Comparison of ENCODE assay signal across 24 cellular contexts in the genomic region with DNA sequence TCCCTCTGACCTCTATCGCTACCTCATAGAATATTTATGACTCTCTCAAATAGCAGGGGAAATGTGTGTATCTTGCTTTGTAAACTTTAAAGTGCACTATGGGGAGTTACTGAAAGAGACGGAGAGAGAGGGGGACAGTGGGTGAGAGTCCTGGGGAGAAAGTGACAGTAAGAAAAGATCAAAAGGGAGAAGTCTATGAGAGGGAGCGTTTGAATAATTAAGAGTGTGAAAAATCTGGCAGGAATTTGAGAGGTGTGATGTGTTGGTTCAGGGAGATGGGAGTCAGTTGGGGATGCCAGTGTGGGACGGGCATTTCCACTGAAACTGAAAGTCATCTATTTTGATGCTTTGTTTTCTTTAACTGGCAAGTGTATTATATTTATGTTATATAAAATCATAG.
"Had no signal": no experiment of that assay in that cellular context is flagged by ENCODE, and none has a peak within 500 bp of the region (broad histone marks: within the 10 kb centered on the region; RNA-seq: fewer than 3 reads in every experiment).

No MANE protein-coding gene starts in this region.

- H3K4me1 Mint-ChIP-seq: activated naive CD8-positive, alpha-beta T cell treated with anti-CD3 and anti-CD28 coated beads, Interleukin-2, amount 10 ng/mL, durations not matched to agents 7 days and 5 days; naive B cell; stimulated activated naive B cell treated with anti-CD40 and anti-IgM and Interleukin-4, amounts not matched to agents 10 μg/mL and 1 μg/mL and 100 μg/mL, for 72 hours had no signal

- H3K27me3 ChIP-seq: esophagus muscularis mucosa, left lung, neutrophil, sigmoid colon, stomach, tibial artery had no signal

- ATAC-seq: activated CD4-positive, alpha-beta T cell treated with anti-CD3 and anti-CD28 coated beads for 36 hours; activated CD8-positive, alpha-beta memory T cell treated with anti-CD3 and anti-CD28 coated beads, Interleukin-2, amount 10 ng/mL, durations not matched to agents 7 days and 5 days; activated CD8-positive, alpha-beta T cell treated with anti-CD3 and anti-CD28 coated beads, Interleukin-2, amount 10 ng/mL, durations not matched to agents 7 days and 5 days; left lung; stimulated activated naive B cell treated with anti-CD40 and anti-IgM and Interleukin-4, amounts not matched to agents 10 μg/mL and 1 μg/mL and 100 μg/mL, for 72 hours had no signal

- H3K4me1 ChIP-seq: esophagus muscularis mucosa, left lung, sigmoid colon, stomach, tibial artery had no signal

- H3K4me3 Mint-ChIP-seq: activated CD4-positive, alpha-beta T cell treated with anti-CD3 and anti-CD28 coated beads for 36 hours; activated CD8-positive, alpha-beta memory T cell treated with anti-CD3 and anti-CD28 coated beads, Interleukin-2, amount 10 ng/mL, durations not matched to agents 7 days and 5 days; activated CD8-positive, alpha-beta T cell treated with anti-CD3 and anti-CD28 coated beads, Interleukin-2, amount 10 ng/mL, durations not matched to agents 7 days and 5 days; activated naive CD8-positive, alpha-beta T cell treated with anti-CD3 and anti-CD28 coated beads, Interleukin-2, amount 10 ng/mL, durations not matched to agents 7 days and 5 days; naive B cell; nephron progenitor cell; stimulated activated naive B cell treated with anti-CD40 and anti-IgM and Interleukin-4, amounts not matched to agents 10 μg/mL and 1 μg/mL and 100 μg/mL, for 72 hours had no signal

- H3K4me3 ChIP-seq: esophagus muscularis mucosa, left lung, lung, sigmoid colon, stomach, tibial artery had no signal

- H3K36me3 Mint-ChIP-seq: activated naive CD8-positive, alpha-beta T cell treated with anti-CD3 and anti-CD28 coated beads, Interleukin-2, amount 10 ng/mL, durations not matched to agents 7 days and 5 days; naive B cell; stimulated activated naive B cell treated with anti-CD40 and anti-IgM and Interleukin-4, amounts not matched to agents 10 μg/mL and 1 μg/mL and 100 μg/mL, for 72 hours had no signal

- H3K27ac Mint-ChIP-seq: activated CD4-positive, alpha-beta T cell treated with anti-CD3 and anti-CD28 coated beads for 36 hours; activated CD8-positive, alpha-beta memory T cell treated with anti-CD3 and anti-CD28 coated beads, Interleukin-2, amount 10 ng/mL, durations not matched to agents 7 days and 5 days; activated CD8-positive, alpha-beta T cell treated with anti-CD3 and anti-CD28 coated beads, Interleukin-2, amount 10 ng/mL, durations not matched to agents 7 days and 5 days; activated naive CD8-positive, alpha-beta T cell treated with anti-CD3 and anti-CD28 coated beads, Interleukin-2, amount 10 ng/mL, durations not matched to agents 7 days and 5 days; naive B cell; nephron progenitor cell; progenitor cell of endocrine pancreas; stimulated activated naive B cell treated with anti-CD40 and anti-IgM and Interleukin-4, amounts not matched to agents 10 μg/mL and 1 μg/mL and 100 μg/mL, for 72 hours had no signal

- DNase-seq: activated CD4-positive, alpha-beta T cell treated with anti-CD3 and anti-CD28 coated beads for 36 hours; activated CD4-positive, CD25-positive, alpha-beta regulatory T cell; activated CD8-positive, alpha-beta memory T cell treated with anti-CD3 and anti-CD28 coated beads, Interleukin-2, amount 10 ng/mL, durations not matched to agents 7 days and 5 days; activated CD8-positive, alpha-beta T cell treated with anti-CD3 and anti-CD28 coated beads, Interleukin-2, amount 10 ng/mL, durations not matched to agents 7 days and 5 days; activated effector memory CD4-positive, alpha-beta T cell treated with Interleukin-2 at 50 U/mL for 16 hours; activated naive CD4-positive, alpha-beta T cell treated with Interleukin-2 at 50 U/mL for 16 hours; activated naive CD8-positive, alpha-beta T cell treated with anti-CD3 and anti-CD28 coated beads, Interleukin-2, amount 10 ng/mL, durations not matched to agents 7 days and 5 days; activated T-cell treated with anti-CD3 and anti-CD28 coated beads, Interleukin-2, amount 50 U/mL, for 72 hours; amniotic stem cell; central memory CD4-positive, alpha-beta T cell; foreskin melanocyte; left lung; naive B cell; nephron progenitor cell; sigmoid colon; small intestine; stimulated activated CD4-positive, alpha-beta T cell treated with anti-CD3 and anti-CD28 coated beads, Interleukin-1b, Interleukin-23, amount 100 ng/mL, for 48 hours; stimulated activated naive B cell treated with anti-CD40 and anti-IgM and Interleukin-4, amounts not matched to agents 10 μg/mL and 1 μg/mL and 100 μg/mL, for 72 hours; stomach; tibial artery had no signal

- H3K36me3 ChIP-seq: esophagus muscularis mucosa, left lung, neutrophil, sigmoid colon, tibial artery had no signal

- H3K27me3 Mint-ChIP-seq: activated naive CD8-positive, alpha-beta T cell treated with anti-CD3 and anti-CD28 coated beads, Interleukin-2, amount 10 ng/mL, durations not matched to agents 7 days and 5 days; naive B cell; progenitor cell of endocrine pancreas; stimulated activated naive B cell treated with anti-CD40 and anti-IgM and Interleukin-4, amounts not matched to agents 10 μg/mL and 1 μg/mL and 100 μg/mL, for 72 hours had no signal

- H3K27ac ChIP-seq: esophagus muscularis mucosa, left lung, neutrophil, sigmoid colon, stomach, tibial artery had no signal
